ENCODE assay signal across 25 cellular contexts in genomic region chr17:40871316-40871715, GRCh38. TPM values are rescaled to one million over a fixed set of nuclear protein-coding genes. Genes with fewer than 3 reads are reported as not detected.
DNase-seq lines count a peak whose midpoint lies in the region; ATAC-seq lines count a peak whose summit lies in the region.
"Had no signal": no experiment of that assay in that cellular context is flagged by ENCODE, and none has a peak within 500 bp of the region (broad histone marks: within the 10 kb centered on the region; RNA-seq: fewer than 3 reads in every experiment).

No MANE protein-coding gene starts in this region.

- H3K4me1 ChIP-seq in adipocyte (ENCODE audit: control insufficient read depth, insufficient read depth, low read length), result peaks cover 20% of the 10 kb centered on the region
- H3K4me1 ChIP-seq: BE2C, BLaER1 had no signal

- H3K9me3 ChIP-seq in adipocyte (ENCODE audit: control insufficient read depth, low read length), result no peaks in the 10 kb centered on the region
- H3K9me3 ChIP-seq: BE2C, BLaER1 had no signal

- H3K9ac ChIP-seq in adipocyte (ENCODE audit: low read length), result peak overlapping the region; percentile 1
- H3K9ac ChIP-seq: BLaER1 had no signal

- H3K36me3 ChIP-seq in adipocyte (ENCODE audit: control insufficient read depth, insufficient read depth, low read length, severe bottlenecking), result no peaks in the 10 kb centered on the region
- H3K36me3 ChIP-seq: BE2C, BLaER1 had no signal

- peak; percentile 33 for ATAC-seq in left colon
- ATAC-seq in esophagus mucosa, result no peak
- ATAC-seq in GM21717 (IDR thresholded peaks at IDR 0.05; ENCODE audit: unreplicated experiment), result no peak
- ATAC-seq: GM12878 had no signal

- no peak for DNase-seq in adipocyte (ENCODE audit: low read depth)
- no peak for DNase-seq in left colon
- DNase-seq in NCI-H1105 treated with DMSO at 0.1 percent for 48 hours (lab: John Stamatoyannopoulos, UW), result no peak
- DNase-seq: 8988T; ACHN; BE2C; C1 segment of cervical spinal cord; CD4-positive, alpha-beta memory T cell; CD4-positive, CD25-positive, alpha-beta regulatory T cell; CD8-positive, alpha-beta memory T cell; COR-L47; DMS 273 treated with DMSO at 0.1 percent for 48 hours; DMS153; DMS53; DMS79; DND-41; EL; GDM1 had no signal

- no peaks in the 10 kb centered on the region for H3K27me3 ChIP-seq in adipocyte (replicated peaks; ENCODE audit: control insufficient read depth, insufficient read depth, low read length)
- H3K27me3 ChIP-seq: BLaER1 had no signal

- intact Hi-C loops in left colon (cut with DNase I, micrococcal nuclease), result no loop called here

- H3K4me3 ChIP-seq in adipocyte (ENCODE audit: low read length), result no peak overlapping the region
- H3K4me3 ChIP-seq: BLaER1, GM12878 had no signal

RNA-seq across cellular contexts. Expression of gene KRT12, which starts 4.3 kb away (rescaled TPM):
- total RNA-seq in left colon (1 to 10 TPM; 1.2 to 3.9 TPM), esophagus mucosa (not detected)
- total RNA-seq: A673; CD4-positive, alpha-beta memory T cell; CD4-positive, CD25-positive, alpha-beta regulatory T cell; CD8-positive, alpha-beta memory T cell; Daoy; G401; GM12878 had no signal

RNA-seq across cellular contexts. Expression of gene KRT20, which starts 13.7 kb away (rescaled TPM):
- total RNA-seq in left colon (1,000 to 10,000 TPM; 1,413 to 1,967 TPM), esophagus mucosa (0.20 TPM)
- total RNA-seq: A673; CD4-positive, alpha-beta memory T cell; CD4-positive, CD25-positive, alpha-beta regulatory T cell; CD8-positive, alpha-beta memory T cell; Daoy; G401 had no signal

RNA-seq across cellular contexts. Expression of gene KRT10, which starts 48.9 kb away (rescaled TPM):
- 10 to 100 TPM; 25.1 to 38.9 TPM for total RNA-seq in left colon
- total RNA-seq in esophagus mucosa, result 50.3 TPM

Comparison
In these comparisons a context has a peak if more than half of its experiments do, and no peak if none do; other contexts are left out.
1. RNA of gene KRT20, which starts 13.7 kb away (total RNA-seq): 1,413 to 1,967 TPM in left colon; 0.20 TPM in esophagus mucosa (single experiment); every median in the first group is over 1,000 times any median in the second.